ENCODE assay signal across 14 cellular contexts in the genomic region with DNA sequence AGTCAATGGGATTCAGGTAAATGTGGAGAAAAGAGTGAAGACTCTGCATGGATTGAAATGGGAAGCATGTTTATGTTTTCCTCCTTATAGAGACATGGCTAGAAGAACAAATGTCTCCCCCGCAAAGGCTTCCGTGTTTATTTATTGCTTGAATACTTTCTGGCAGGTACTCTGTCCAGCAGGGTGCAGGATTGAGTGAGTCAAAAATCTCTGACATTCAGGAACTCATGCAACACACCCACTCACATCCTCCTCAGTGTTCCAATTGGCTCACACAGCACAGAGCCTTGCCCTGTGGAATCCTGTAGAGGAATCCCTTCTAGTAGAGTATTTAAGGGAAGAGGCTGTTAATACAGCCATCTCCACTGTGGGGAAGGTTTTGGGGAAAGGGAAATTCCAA.
DNase-seq lines count a peak whose midpoint lies in the region; ATAC-seq, FAIRE-seq and TF ChIP-seq lines count a peak whose summit lies in the region.
"Had no signal": no experiment of that assay in that cellular context is flagged by ENCODE, and none has a peak within 500 bp of the region (broad histone marks: within the 10 kb centered on the region; RNA-seq: fewer than 3 reads in every experiment).

No MANE protein-coding gene starts in this region.

- H3K79me2 ChIP-seq in H1 (ENCODE audit: control insufficient read depth in 1 of 2, insufficient read depth in 2 of 2, low read length in 2 of 2): no peaks in the 10 kb centered on the region

- peaks cover 0 to 12% (median 6%) of the 10 kb centered on the region in 4 experiments; a peak in 5 of 7 replicates for H3K4me1 ChIP-seq in H1 (replicated peaks in 1 of 4; ENCODE audit: control insufficient read depth in 3 of 4, insufficient read depth in 4 of 4, low read length in 3 of 4)

- TF ChIP-seq POLR2A in H1 (IDR thresholded peaks at IDR 0.05; ENCODE audit: control extremely low read depth in 1 of 2, low read depth in 2 of 2, low read length in 2 of 2): no peak

- H3K27me3 ChIP-seq in H1 (replicated peaks in 1 of 4; ENCODE audit: control insufficient read depth in 3 of 4, extremely low read depth in 1 of 4, insufficient read depth in 3 of 4, low read length in 3 of 4): no peaks in the 10 kb centered on the region

- H2BK15ac ChIP-seq in H1 (ENCODE audit: low read length): no peak overlapping the region

- no peak overlapping the region for H2AK5ac ChIP-seq in H1 (ENCODE audit: low read depth, low read length)

- no peak overlapping the region for H3K27ac ChIP-seq in 22Rv1
- no peak overlapping the region for H3K27ac ChIP-seq in H1 (ENCODE audit: low read depth, low read length)
- H3K27ac ChIP-seq: VCaP had no signal

- no peak overlapping the region for H3K4me3 Mint-ChIP-seq in activated naive CD4-positive, alpha-beta T cell treated with anti-CD3 and anti-CD28 coated beads, Interleukin-2, amount 10 ng/mL, durations not matched to agents 7 days and 5 days
- H3K4me3 Mint-ChIP-seq: activated naive CD8-positive, alpha-beta T cell treated with anti-CD3 and anti-CD28 coated beads for 36 hours had no signal

- no peaks in the 10 kb centered on the region for H4K20me1 ChIP-seq in H1 (replicated peaks in 1 of 2; ENCODE audit: control insufficient read depth in 1 of 2, insufficient read depth in 2 of 2, low read length in 2 of 2)

- ATAC-seq in GM18519 (IDR thresholded peaks at IDR 0.05; ENCODE audit: low FRiP score, unreplicated experiment) (peak; percentile 77), HG03060 (IDR thresholded peaks at IDR 0.05; ENCODE audit: low read depth, unreplicated experiment) (peak; percentile 44), HG02571 (IDR thresholded peaks at IDR 0.05; ENCODE audit: unreplicated experiment) (no peak)
- ATAC-seq: stimulated activated naive CD8-positive, alpha-beta T cell treated with anti-CD3 and anti-CD28 coated beads, Interleukin-15, Interleukin-2, amounts not matched to agents 100 U/mL and 50 U/mL, for 24 hours had no signal

- no peak overlapping the region for H3K4me2 ChIP-seq in H1 (ENCODE audit: insufficient read depth in 1 of 2, low read depth in 2 of 2, low read length in 2 of 2)

- H3K9me3 ChIP-seq in H1 (ENCODE audit: insufficient read depth in 2 of 2, low read depth in 1 of 2, low read length in 1 of 2): no peaks in the 10 kb centered on the region

- no peaks in the 10 kb centered on the region for H3K27me3 Mint-ChIP-seq in activated naive CD4-positive, alpha-beta T cell treated with anti-CD3 and anti-CD28 coated beads, Interleukin-2, amount 10 ng/mL, durations not matched to agents 7 days and 5 days
- H3K27me3 Mint-ChIP-seq: activated naive CD8-positive, alpha-beta T cell treated with anti-CD3 and anti-CD28 coated beads for 36 hours had no signal

- H3K4me3 ChIP-seq in H1 (ENCODE audit: extremely low read depth in 1 of 4, insufficient read depth in 2 of 4, low read depth in 3 of 4, low read length in 4 of 4): no peak overlapping the region

- TF ChIP-seq CTCF in 22Rv1 (IDR thresholded peaks at IDR 0.05) (peak; percentile 52), H1 (IDR thresholded peaks at IDR 0.05; ENCODE audit: control extremely low read depth in 1 of 3, insufficient read depth in 1 of 3, low read depth in 1 of 3, low read length in 3 of 3) (peak in 1 of 3 experiments; percentile 25; a peak in 2 of 4 replicates)

- H3K18ac ChIP-seq in H1 (ENCODE audit: extremely low read depth, low read length): no peak overlapping the region

- H4K91ac ChIP-seq in H1 (replicated peaks; ENCODE audit: insufficient read length, low read length): no peak overlapping the region

- no peak for DNase-seq in H1 (ENCODE audit: low read depth in 1 of 2, low spot score in 2 of 2)
- DNase-seq in NCI-H146 treated with DMSO at 0.1 percent for 48 hours (lab: John Stamatoyannopoulos, UW; ENCODE audit: unreplicated experiment): no peak
- no peak for DNase-seq in activated T-cell treated with anti-CD3 and anti-CD28 coated beads for 4 hours
- DNase-seq in activated naive CD4-positive, alpha-beta T cell treated with anti-CD3 and anti-CD28 coated beads, Interleukin-2, amount 10 ng/mL, durations not matched to agents 7 days and 5 days: no peak
- DNase-seq: activated naive CD8-positive, alpha-beta T cell treated with anti-CD3 and anti-CD28 coated beads for 36 hours; C1 segment of cervical spinal cord; kidney glomerular epithelial cell; stimulated activated naive CD8-positive, alpha-beta T cell treated with anti-CD3 and anti-CD28 coated beads, Interleukin-15, Interleukin-2, amounts not matched to agents 100 U/mL and 50 U/mL, for 24 hours had no signal

- H3K4ac ChIP-seq in H1 (replicated peaks; ENCODE audit: insufficient read length, low read depth, low read length): no peak overlapping the region

- H3K14ac ChIP-seq in H1 (ENCODE audit: insufficient read length): no peak overlapping the region

- no peak for FAIRE-seq in H1 (lab: Jason Lieb, UNC)
- FAIRE-seq: endometrium had no signal

- CTCF ChIA-PET in H1 (lab: Charles Lee; ENCODE audit: partially characterized antibody): interaction anchor here (0.8 kb wide), 1 partner anchor 1267 kb away, joined by 3 read pairs; no protein-coding TSS in a partner anchor
- CTCF ChIA-PET in activated naive CD4-positive, alpha-beta T cell treated with anti-CD3 and anti-CD28 coated beads, Interleukin-2, amount 10 ng/mL, durations not matched to agents 7 days and 5 days (lab: Charles Lee): no interaction called here

- no peak overlapping the region for H3K23ac ChIP-seq in H1 (ENCODE audit: insufficient read length)

- no peaks in the 10 kb centered on the region for H3K36me3 Mint-ChIP-seq in activated naive CD4-positive, alpha-beta T cell treated with anti-CD3 and anti-CD28 coated beads, Interleukin-2, amount 10 ng/mL, durations not matched to agents 7 days and 5 days
- H3K36me3 Mint-ChIP-seq: activated naive CD8-positive, alpha-beta T cell treated with anti-CD3 and anti-CD28 coated beads for 36 hours had no signal

- H4K8ac ChIP-seq in H1 (ENCODE audit: extremely low read depth, insufficient read depth, low read length): no peak overlapping the region

- TF ChIP-seq RAD21 in H1 (IDR thresholded peaks at IDR 0.05 in 1 of 2, conservative IDR thresholded peaks at IDR 0.05 in 1 of 2; ENCODE audit: low read depth in 2 of 2, low read length in 2 of 2): peak; percentile 24 to 42; a peak in 3 of 4 replicates

- no peak overlapping the region for H3K27ac Mint-ChIP-seq in activated naive CD4-positive, alpha-beta T cell treated with anti-CD3 and anti-CD28 coated beads, Interleukin-2, amount 10 ng/mL, durations not matched to agents 7 days and 5 days
- H3K27ac Mint-ChIP-seq: activated naive CD8-positive, alpha-beta T cell treated with anti-CD3 and anti-CD28 coated beads for 36 hours had no signal

- no peak overlapping the region; the same call in 1 of the 2 replicates for H2BK20ac ChIP-seq in H1 (ENCODE audit: low read length)

- H2BK12ac ChIP-seq in H1 (ENCODE audit: low read depth, low read length): no peak overlapping the region

- no peak overlapping the region for H3K9ac ChIP-seq in H1 (replicated peaks in 1 of 4; ENCODE audit: extremely low read depth in 1 of 4, low read depth in 3 of 4, low read length in 3 of 4)

- H3K36me3 ChIP-seq in H1 (ENCODE audit: control insufficient read depth in 2 of 4, insufficient read depth in 4 of 4, low read length in 3 of 4): no peaks in the 10 kb centered on the region

- H3K9me3 Mint-ChIP-seq in activated naive CD4-positive, alpha-beta T cell treated with anti-CD3 and anti-CD28 coated beads, Interleukin-2, amount 10 ng/mL, durations not matched to agents 7 days and 5 days: no peaks in the 10 kb centered on the region

- H2BK5ac ChIP-seq in H1 (ENCODE audit: low read depth, low read length): peak overlapping the region; percentile 17; the same call in 1 of the 2 replicates

- no peaks in the 10 kb centered on the region for H3K79me1 ChIP-seq in H1 (ENCODE audit: low read depth, low read length)

- POLR2A ChIA-PET in H1 (lab: Charles Lee; ENCODE audit: partially characterized antibody): no interaction called here

- no peak for TF ChIP-seq EP300 in H1 (IDR thresholded peaks at IDR 0.05; ENCODE audit: borderline replicate concordance in 1 of 2, low read depth in 2 of 2, low read length in 2 of 2)

- H3K56ac ChIP-seq in H1 (replicated peaks; ENCODE audit: insufficient read length, low read depth, low read length): no peak overlapping the region

- H4K5ac ChIP-seq in H1 (ENCODE audit: insufficient read length, low read depth, low read length): no peak overlapping the region

- H2BK120ac ChIP-seq in H1 (replicated peaks; ENCODE audit: low read depth, low read length): no peak overlapping the region

- no peaks in the 10 kb centered on the region for H3K23me2 ChIP-seq in H1 (ENCODE audit: low read depth, low read length)

- H2AFZ ChIP-seq in H1 (ENCODE audit: low read length): no peak overlapping the region

- no peaks in the 10 kb centered on the region for H3K4me1 Mint-ChIP-seq in activated naive CD4-positive, alpha-beta T cell treated with anti-CD3 and anti-CD28 coated beads, Interleukin-2, amount 10 ng/mL, durations not matched to agents 7 days and 5 days
- H3K4me1 Mint-ChIP-seq: activated naive CD8-positive, alpha-beta T cell treated with anti-CD3 and anti-CD28 coated beads for 36 hours had no signal

- 91% methylated on average over 2 of the region's 2 CpGs; no CpG with 5 or more reads in 1 of the 2 experiments for WGBS in H1 (ENCODE audit: extremely low coverage in 1 of 2, insufficient coverage in 1 of 2, insufficient read length in 1 of 2, insufficient replicate concordance in 2 of 2, low coverage in 1 of 2, low lambda C conversion rate in 2 of 2, missing lambda C conversion rate in 1 of 2), 2 experiments

TF ChIP-seq in H1, 55 proteins besides CTCF, POLR2A, EP300 and RAD21 (continues in another document):
- TF ChIP-seq, protein P1, sequence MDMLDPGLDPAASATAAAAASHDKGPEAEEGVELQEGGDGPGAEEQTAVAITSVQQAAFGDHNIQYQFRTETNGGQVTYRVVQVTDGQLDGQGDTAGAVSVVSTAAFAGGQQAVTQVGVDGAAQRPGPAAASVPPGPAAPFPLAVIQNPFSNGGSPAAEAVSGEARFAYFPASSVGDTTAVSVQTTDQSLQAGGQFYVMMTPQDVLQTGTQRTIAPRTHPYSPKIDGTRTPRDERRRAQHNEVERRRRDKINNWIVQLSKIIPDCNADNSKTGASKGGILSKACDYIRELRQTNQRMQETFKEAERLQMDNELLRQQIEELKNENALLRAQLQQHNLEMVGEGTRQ (IDR thresholded peaks at IDR 0.05; ENCODE audit: low read length): no peak
- TF ChIP-seq SP1 (IDR thresholded peaks at IDR 0.05; ENCODE audit: low read depth, low read length): no peak
- TF ChIP-seq SIN3A (conservative IDR thresholded peaks at IDR 0.05 in 1 of 2, IDR thresholded peaks at IDR 0.05 in 1 of 2; ENCODE audit: low read depth in 1 of 2, low read length in 2 of 2): no peak
- no peak for TF ChIP-seq FOSL1 (IDR thresholded peaks at IDR 0.05; ENCODE audit: insufficient read depth, low read depth, low read length)
- TF ChIP-seq NANOG (IDR thresholded peaks at IDR 0.05; ENCODE audit: insufficient read depth, low read depth, low read length, poor library complexity, severe bottlenecking): no peak
- TF ChIP-seq CBX8 (IDR thresholded peaks at IDR 0.05; ENCODE audit: borderline replicate concordance, low read depth, low read length): no peak
- TF ChIP-seq POLR2AphosphoS5 (IDR thresholded peaks at IDR 0.05; ENCODE audit: low read depth, low read length): no peak
